12 cellular contexts compared by ENCODE assay signal in genomic region chr6:3013486-3013885, GRCh38. TPM values are rescaled to one million over a fixed set of nuclear protein-coding genes. Genes with fewer than 3 reads are reported as not detected.
DNase-seq lines count a peak whose midpoint lies in the region; ATAC-seq and TF ChIP-seq lines count a peak whose summit lies in the region.
"Had no signal": no experiment of that assay in that cellular context is flagged by ENCODE, and none has a peak within 500 bp of the region (broad histone marks: within the 10 kb centered on the region; RNA-seq: fewer than 3 reads in every experiment).

No MANE protein-coding gene starts in this region.

- DNase-seq in HFFc6 (peak; percentile 53), SK-N-SH (no peak), fibroblast of peridontal ligament (ENCODE audit: extremely low read depth) (peak; percentile 12), stomach (peak; percentile 38), activated gamma-delta T cell (lab: John Stamatoyannopoulos, UW) (no peak)
- no peak for DNase-seq in stimulated activated naive CD8-positive, alpha-beta T cell treated with anti-CD3 and anti-CD28 coated beads, Interleukin-15, amount 100 ng/mL, for 72 hours
- DNase-seq: activated naive CD8-positive, alpha-beta T cell treated with anti-CD3 and anti-CD28 coated beads for 36 hours; NCI-H1048; T-helper 2 cell had no signal

- TF ChIP-seq EP300 in SK-N-SH (IDR thresholded peaks at IDR 0.05; ENCODE audit: borderline replicate concordance in 1 of 2, low read depth in 1 of 2, low read length in 1 of 2) (no peak), stomach (IDR thresholded peaks at IDR 0.05) (no peak)

- H3K4me3 ChIP-seq in SK-N-SH (ENCODE audit: low read depth in 2 of 2, low read length in 1 of 2) (no peak overlapping the region), stomach (no peak overlapping the region)
- H3K4me3 ChIP-seq: GM12878 had no signal

- H3K27ac Mint-ChIP-seq in HFFc6: peak overlapping the region; percentile 57
- no peak overlapping the region for H3K27ac Mint-ChIP-seq in stimulated activated naive CD8-positive, alpha-beta T cell treated with anti-CD3 and anti-CD28 coated beads, Interleukin-15, amount 100 ng/mL, for 72 hours
- H3K27ac Mint-ChIP-seq: activated naive CD8-positive, alpha-beta T cell treated with anti-CD3 and anti-CD28 coated beads for 36 hours had no signal

- H2AFZ ChIP-seq in SK-N-SH (ENCODE audit: low read depth): no peak overlapping the region
- H2AFZ ChIP-seq: parathyroid adenoma had no signal

- peaks cover 55% of the 10 kb centered on the region for H3K36me3 Mint-ChIP-seq in HFFc6 (ENCODE audit: low read depth)

- intact Hi-C loops in stomach (cut with DNase I; ENCODE audit: low total_unique reads): no loop called here

- no peaks in the 10 kb centered on the region for H4K20me1 ChIP-seq in SK-N-SH (ENCODE audit: insufficient read depth)

- no peaks in the 10 kb centered on the region for H3K9me2 ChIP-seq in SK-N-SH

- H3K4me2 ChIP-seq in SK-N-SH: no peak overlapping the region

- TF ChIP-seq CTCF in HFFc6 (IDR thresholded peaks at IDR 0.05) (no peak; the same call in 1 of the 2 replicates), SK-N-SH (IDR thresholded peaks at IDR 0.05) (no peak), stomach (IDR thresholded peaks at IDR 0.05) (no peak)

- no peak for TF ChIP-seq RAD21 in SK-N-SH (IDR thresholded peaks at IDR 0.05; ENCODE audit: low read length)

- H3K36me3 ChIP-seq in SK-N-SH (replicated peaks in 1 of 2; ENCODE audit: control insufficient read depth in 1 of 2, insufficient read depth in 2 of 2, low read length in 1 of 2) (peaks cover 5 to 40% of the 10 kb centered on the region in 2 experiments), stomach (peaks cover 33 to 98% (median 93%) of the 10 kb centered on the region in 4 donors)

- H3F3A ChIP-seq in SK-N-SH (replicated peaks; ENCODE audit: insufficient read depth): no peaks in the 10 kb centered on the region

- H3K9me3 Mint-ChIP-seq in HFFc6: peaks cover 23% of the 10 kb centered on the region; the same call in 1 of the 2 replicates
- peaks cover 24 to 25% of the 10 kb centered on the region in 2 donors for H3K9me3 Mint-ChIP-seq in stimulated activated naive CD8-positive, alpha-beta T cell treated with anti-CD3 and anti-CD28 coated beads, Interleukin-15, amount 100 ng/mL, for 72 hours

- WGBS in SK-N-SH (ENCODE audit: low lambda C conversion rate): 42% methylated on average over 2 of the region's 2 CpGs
- WGBS in stomach, 5 donors: 64 to 85% (median 75%) methylated on average over 2 of the region's 2 CpGs

- no peaks in the 10 kb centered on the region for H3K79me2 ChIP-seq in SK-N-SH (ENCODE audit: insufficient read depth)
- H3K79me2 ChIP-seq: parathyroid adenoma had no signal

- no peak overlapping the region for H3K9ac ChIP-seq in SK-N-SH
- H3K9ac ChIP-seq: parathyroid adenoma had no signal

- no peaks in the 10 kb centered on the region for H3K27me3 ChIP-seq in SK-N-SH (ENCODE audit: insufficient read depth)
- no peaks in the 10 kb centered on the region for H3K27me3 ChIP-seq in stomach

- no peak for TF ChIP-seq POLR2A in stomach (IDR thresholded peaks at IDR 0.05)

- H3K9me3 ChIP-seq in SK-N-SH (peaks cover 14% of the 10 kb centered on the region), stomach (peaks cover 0 to 22% (median 12%) of the 10 kb centered on the region in 4 donors)

- ATAC-seq in stimulated activated naive CD8-positive, alpha-beta T cell treated with anti-CD3 and anti-CD28 coated beads, Interleukin-15, amount 100 ng/mL, for 72 hours: no peak
- ATAC-seq in HG02623 (IDR thresholded peaks at IDR 0.05; ENCODE audit: unreplicated experiment): no peak
- ATAC-seq: GM12878 had no signal

- H3K27ac ChIP-seq in SK-N-SH (ENCODE audit: low read depth in 2 of 2, low read length in 1 of 2) (no peak overlapping the region), stomach (peak overlapping the region in 1 of 5 donors; percentile 50)
- H3K27ac ChIP-seq: parathyroid adenoma had no signal

- H3K4me3 Mint-ChIP-seq in HFFc6: no peak overlapping the region
- no peak overlapping the region for H3K4me3 Mint-ChIP-seq in stimulated activated naive CD8-positive, alpha-beta T cell treated with anti-CD3 and anti-CD28 coated beads, Interleukin-15, amount 100 ng/mL, for 72 hours
- H3K4me3 Mint-ChIP-seq: activated naive CD8-positive, alpha-beta T cell treated with anti-CD3 and anti-CD28 coated beads for 36 hours had no signal

- no peaks in the 10 kb centered on the region; a peak in 1 of 4 replicates for H3K4me1 ChIP-seq in SK-N-SH (ENCODE audit: control insufficient read depth in 1 of 2, insufficient read depth in 2 of 2, low read depth in 1 of 2, low read length in 1 of 2)
- no peaks in the 10 kb centered on the region for H3K4me1 ChIP-seq in stomach
- H3K4me1 ChIP-seq: parathyroid adenoma had no signal

- no peaks in the 10 kb centered on the region for H3K27me3 Mint-ChIP-seq in HFFc6 (ENCODE audit: insufficient read depth)
- no peaks in the 10 kb centered on the region for H3K27me3 Mint-ChIP-seq in stimulated activated naive CD8-positive, alpha-beta T cell treated with anti-CD3 and anti-CD28 coated beads, Interleukin-15, amount 100 ng/mL, for 72 hours
- H3K27me3 Mint-ChIP-seq: activated naive CD8-positive, alpha-beta T cell treated with anti-CD3 and anti-CD28 coated beads for 36 hours had no signal

- H3K4me1 Mint-ChIP-seq in HFFc6 (ENCODE audit: low read depth): peaks cover 21% of the 10 kb centered on the region
- no peaks in the 10 kb centered on the region for H3K4me1 Mint-ChIP-seq in stimulated activated naive CD8-positive, alpha-beta T cell treated with anti-CD3 and anti-CD28 coated beads, Interleukin-15, amount 100 ng/mL, for 72 hours
- H3K4me1 Mint-ChIP-seq: activated naive CD8-positive, alpha-beta T cell treated with anti-CD3 and anti-CD28 coated beads for 36 hours had no signal

- CTCF ChIA-PET in SK-N-SH (lab: Yijun Ruan, JAX): no interaction called here

- POLR2A ChIA-PET in SK-N-SH (lab: Yijun Ruan, JAX): no interaction called here

TF ChIP-seq in SK-N-SH, 30 proteins besides CTCF, POLR2A, EP300 and RAD21:
- TF ChIP-seq SMC3 (IDR thresholded peaks at IDR 0.05; ENCODE audit: low read depth, low read length) (no peak), RXRA (IDR thresholded peaks at IDR 0.05; ENCODE audit: borderline replicate concordance, low read depth) (no peak), MXI1 (IDR thresholded peaks at IDR 0.05; ENCODE audit: low read depth, low read length) (no peak), IRF3 (IDR thresholded peaks at IDR 0.05; ENCODE audit: low read depth, low read length) (no peak), FOSL2 (IDR thresholded peaks at IDR 0.05; ENCODE audit: borderline replicate concordance, low read depth) (peak; percentile 39; the same call in 1 of the 2 replicates), GATA2 (CRISPR knock-in tag; IDR thresholded peaks at IDR 0.05) (no peak), MAX (IDR thresholded peaks at IDR 0.05; ENCODE audit: low read depth) (0 out of 2 replicates have a peak, but pooled peaks have one; percentile 25), TEAD4 (IDR thresholded peaks at IDR 0.05; ENCODE audit: borderline replicate concordance, insufficient read depth) (no peak), JUND (IDR thresholded peaks at IDR 0.05) (no peak; the same call in 1 of the 2 replicates), EZH2phosphoT487 (IDR thresholded peaks at IDR 0.05; ENCODE audit: borderline replicate concordance, low read depth) (no peak)

RNA-seq across cellular contexts. Expression of gene NQO2, which starts 13.8 kb away (rescaled TPM):
- total RNA-seq in HFFc6 (2021; fragmentation: NEBNext Ultra II Directional; extraction: Animal tissue kit (Norgen Biotek cat#: 25700)): 10 to 100 TPM; 28.9 to 48.6 (median 43.6) TPM
- polyA plus RNA-seq in SK-N-SH (2012; rRNA removed): 19.2 and 22.5 TPM in 2 replicates
- 18.9 and 20.4 TPM in 2 replicates for polyA plus RNA-seq in SK-N-SH (2012; cell fraction: cytosol; rRNA removed)
- polyA plus RNA-seq in SK-N-SH (2012; cell fraction: nucleus; rRNA removed): 14.6 and 18.6 TPM in 2 replicates
- total RNA-seq in stomach: 10 to 100 TPM in 1 of 5 donors, 1 to 10 TPM in 2, under 1 TPM in 1, not detected in 1; 0.87 to 35.5 (median 5.5) TPM
- polyA plus RNA-seq in stomach: 10 to 100 TPM; 28.3 to 43.1 (median 41.9) TPM

RNA-seq across cellular contexts. Expression of gene SERPINB6, which starts 42.1 kb away (rescaled TPM):
- total RNA-seq in HFFc6 (2021; fragmentation: NEBNext Ultra II Directional; extraction: Animal tissue kit (Norgen Biotek cat#: 25700)): 100 to 1,000 TPM; 109 to 142 (median 134) TPM
- polyA plus RNA-seq in SK-N-SH (2012; rRNA removed) (102 and 111 TPM in 2 replicates), stomach (100 to 1,000 TPM in 2 of 3 donors, 10 to 100 TPM in 1; 93.1 to 281 (median 144) TPM)
- polyA plus RNA-seq in SK-N-SH (2012; cell fraction: cytosol; rRNA removed): 109 TPM in 2 replicates
- polyA plus RNA-seq in SK-N-SH (2012; cell fraction: nucleus; rRNA removed): 123 and 128 TPM in 2 replicates
- 100 to 1,000 TPM in 4 of 5 donors, 10 to 100 TPM in 1; 79.1 to 208 (median 160) TPM for total RNA-seq in stomach

RNA-seq across cellular contexts. Expression of gene RIPK1, which starts 54.8 kb away (rescaled TPM):
- total RNA-seq in HFFc6 (2021; fragmentation: NEBNext Ultra II Directional; extraction: Animal tissue kit (Norgen Biotek cat#: 25700)): 10 to 100 TPM; 19.9 to 24.9 (median 22.2) TPM
- polyA plus RNA-seq in SK-N-SH (2012; rRNA removed) (12.0 and 15.7 TPM in 2 replicates), stomach (10 to 100 TPM; 11.4 to 18.8 (median 13.0) TPM)
- 13.2 and 14.1 TPM in 2 replicates for polyA plus RNA-seq in SK-N-SH (2012; cell fraction: cytosol; rRNA removed)
- 20.4 and 28.0 TPM in 2 replicates for polyA plus RNA-seq in SK-N-SH (2012; cell fraction: nucleus; rRNA removed)
- total RNA-seq in stomach: 10 to 100 TPM in 4 of 5 donors, 1 to 10 TPM in 1; 4.9 to 25.5 (median 19.4) TPM

Comparison
In these comparisons a context has a peak if more than half of its experiments do, and no peak if none do; other contexts are left out.
1. DNase-seq: peak in HFFc6 (single experiment), fibroblast of peridontal ligament (single experiment) and stomach (single experiment); none in SK-N-SH (single experiment), stimulated activated naive CD8-positive, alpha-beta T cell treated with anti-CD3 and anti-CD28 coated beads, Interleukin-15, amount 100 ng/mL, for 72 hours (0 of 2) and activated gamma-delta T cell (single experiment).